Comparison of ENCODE assay signal across 20 cellular contexts in the genomic region with DNA sequence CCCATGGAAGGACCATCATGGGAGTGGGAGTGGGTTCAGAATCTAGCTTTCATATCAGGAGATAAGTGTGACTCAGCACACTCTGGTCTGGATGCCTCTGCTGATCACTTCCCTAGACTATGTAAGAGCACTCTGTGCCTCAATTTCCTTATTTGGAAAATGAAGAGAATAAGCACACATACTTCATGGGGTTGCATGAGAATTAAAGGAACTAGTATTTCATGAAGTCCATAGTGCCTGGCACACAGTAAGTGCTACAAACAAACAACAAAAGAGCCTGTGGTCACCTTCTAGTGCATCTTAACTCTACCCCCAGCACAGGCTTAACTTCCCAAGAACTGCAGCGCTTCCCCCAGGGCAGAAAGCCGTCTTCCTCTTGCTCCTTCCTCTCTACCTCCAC. TPM values are rescaled to one million over a fixed set of nuclear protein-coding genes. Genes with fewer than 3 reads are reported as not detected.
A peak's percentile ranks its signal among the peaks of the same experiment; 100 is the strongest.
DNase-seq lines count a peak whose midpoint lies in the region; ATAC-seq, FAIRE-seq and TF ChIP-seq lines count a peak whose summit lies in the region.
"Had no signal": no experiment of that assay in that cellular context is flagged by ENCODE, and none has a peak within 500 bp of the region (broad histone marks: within the 10 kb centered on the region; RNA-seq: fewer than 3 reads in every experiment).

No MANE protein-coding gene starts in this region.

- POLR2A ChIA-PET in IMR-90 (lab: Charles Lee; ENCODE audit: unreplicated experiment), result no interaction called here
- POLR2A ChIA-PET in K562 (lab: Yijun Ruan, JAX), result interaction anchor here (0.6 to 1.3 kb wide), 3 partner anchors 10 to 1770 kb away, joined by 5 to 6 read pairs (median 5); no protein-coding TSS in a partner anchor

- no peak overlapping the region for H2AK9ac ChIP-seq in IMR-90 (replicated peaks; ENCODE audit: low read depth, low read length, poor library complexity)

- H3K27me3 ChIP-seq in IMR-90 (ENCODE audit: control insufficient read depth, insufficient read depth, low read length) (peaks cover 12% of the 10 kb centered on the region), K562 (ENCODE audit: control insufficient read depth in 2 of 2, insufficient read depth in 2 of 2, low read length in 2 of 2) (peaks cover 8 to 27% of the 10 kb centered on the region in 2 experiments; a peak in 4 of 5 replicates), lung (ENCODE audit: control insufficient read depth, insufficient read depth) (no peaks in the 10 kb centered on the region)

- no peaks in the 10 kb centered on the region for H3K79me2 ChIP-seq in K562 (ENCODE audit: control insufficient read depth, insufficient read depth, low read length)

- H2AK5ac ChIP-seq in IMR-90 (ENCODE audit: low read depth, low read length), result no peak overlapping the region

- 0 out of 2 replicates have a peak, but pooled peaks cover 4% of the 10 kb centered on the region for H3K9me1 ChIP-seq in IMR-90 (ENCODE audit: insufficient read depth, low read length)
- H3K9me1 ChIP-seq in K562 (ENCODE audit: control insufficient read depth, insufficient read depth, low read length), result no peaks in the 10 kb centered on the region

- H2BK20ac ChIP-seq in IMR-90 (ENCODE audit: low read depth, low read length), result no peak overlapping the region

- DNase-seq in IMR-90 (no peak), K562 (ENCODE audit: extremely low read depth in 1 of 4, low spot score in 3 of 4) (no peak), lung (ENCODE audit: low spot score) (no peak), NCI-H1092 (lab: John Stamatoyannopoulos, UW) (no peak), KG1 (lab: John Stamatoyannopoulos, UW) (no peak)
- DNase-seq: CD4-positive, alpha-beta memory T cell; DMS153; DMS79; GF-D8; HCEC 1CT; KBM-7 had no signal

- in situ Hi-C loops in IMR-90 (cut with MboI; ENCODE audit: low sequenced_read_pairs), result no loop called here
- in situ Hi-C loops in K562 (cut with MboI), result no loop called here

- no peak overlapping the region for H2BK5ac ChIP-seq in IMR-90 (ENCODE audit: low read depth, low read length, poor library complexity, severe bottlenecking)

- H3K56ac ChIP-seq in IMR-90 (ENCODE audit: extremely low read depth, insufficient read depth, low read length), result no peak overlapping the region

- no peak overlapping the region for H2BK15ac ChIP-seq in IMR-90 (ENCODE audit: low read depth, low read length)

- H4K5ac ChIP-seq in IMR-90 (ENCODE audit: low read depth, low read length), result no peak overlapping the region

- no peak overlapping the region for H3K23ac ChIP-seq in IMR-90 (ENCODE audit: low read depth, low read length)

- H3K4ac ChIP-seq in IMR-90 (ENCODE audit: low read depth, low read length), result no peak overlapping the region

- 0 out of 2 replicates have a peak overlapping the region, but pooled peaks have one; percentile 14 for H3K14ac ChIP-seq in IMR-90 (replicated peaks; ENCODE audit: low read depth, low read length)

- no peak overlapping the region for H2BK120ac ChIP-seq in IMR-90 (ENCODE audit: low read depth, low read length)

- H3K4me3 ChIP-seq in IMR-90 (ENCODE audit: insufficient read depth, low read depth, low read length), result no peak overlapping the region
- H3K4me3 ChIP-seq in K562, result no peak overlapping the region
- H3K4me3 ChIP-seq in lung, result no peak overlapping the region
- H3K4me3 ChIP-seq: GM23338 had no signal

- BruUV-seq in IMR-90 (replicated peaks; lab: Mats Ljungman, UMichigan) (no TSS peak), K562 (replicated peaks; lab: Mats Ljungman, UMichigan) (no TSS peak)

- intact Hi-C loops in IMR-90 (cut with micrococcal nuclease) (no loop called here), K562 (cut with micrococcal nuclease) (no loop called here)

- H3K18ac ChIP-seq in IMR-90 (ENCODE audit: low read depth, low read length), result no peak overlapping the region

- H3K4me1 ChIP-seq in IMR-90 (ENCODE audit: control insufficient read depth, insufficient read depth, low read length) (peaks cover 2% of the 10 kb centered on the region; the same call in 1 of the 2 replicates), K562 (replicated peaks in 1 of 2; ENCODE audit: control insufficient read depth in 2 of 2, insufficient read depth in 2 of 2, low read length in 2 of 2) (no peaks in the 10 kb centered on the region), lung (ENCODE audit: control insufficient read depth in 2 of 2, insufficient read depth in 2 of 2, low read length in 2 of 2) (peaks cover 0 to 2% of the 10 kb centered on the region in 2 donors)

- H3K4me2 ChIP-seq in IMR-90 (ENCODE audit: low read depth, low read length) (no peak overlapping the region), K562 (ENCODE audit: insufficient read depth, low read length) (no peak overlapping the region)
- H3K4me2 ChIP-seq: GM23338 had no signal

- ATAC-seq in IMR-90 (ENCODE audit: low read depth) (no peak), K562 (no peak), lung (ENCODE audit: insufficient read depth, low FRiP score) (peak; percentile 60), GM18868 (IDR thresholded peaks at IDR 0.05; ENCODE audit: unreplicated experiment) (no peak)

- CTCF ChIA-PET in IMR-90 (lab: Yijun Ruan, JAX), result no interaction called here
- CTCF ChIA-PET in K562 (lab: Yijun Ruan, JAX; ENCODE audit: low intra/inter-chr PET ratio), result interaction anchor here (1.3 kb wide), 1 partner anchor 56 kb away, joined by 3 read pairs; no protein-coding TSS in a partner anchor

- no peak overlapping the region for H4K8ac ChIP-seq in IMR-90 (ENCODE audit: low read depth in 2 of 2, low read length in 2 of 2)

- TF ChIP-seq RAD21 in IMR-90 (IDR thresholded peaks at IDR 0.05; ENCODE audit: low read length) (no peak), K562 (CRISPR knock-in tag; conservative IDR thresholded peaks at IDR 0.05 in 1 of 2, IDR thresholded peaks at IDR 0.05 in 1 of 2) (no peak)

- H4K20me1 ChIP-seq in IMR-90 (ENCODE audit: insufficient read depth, low read length) (no peaks in the 10 kb centered on the region), K562 (replicated peaks; ENCODE audit: control insufficient read depth, insufficient read depth, low read length) (no peaks in the 10 kb centered on the region)

- WGBS in IMR-90 (ENCODE audit: extremely low coverage in 2 of 2, insufficient read length in 1 of 2), 2 experiments, result no CpG with 5 or more reads among the region's 2 CpGs
- 8% methylated on average over 2 of the region's 2 CpGs for WGBS in K562 (ENCODE audit: insufficient coverage, low coverage, missing lambda C conversion rate)
- WGBS in lung, 2 donors, result 65 to 88% methylated on average over 2 of the region's 2 CpGs

- TF ChIP-seq POLR2A in IMR-90 (IDR thresholded peaks at IDR 0.05; ENCODE audit: low read depth, low read length), result no peak
- TF ChIP-seq POLR2A in K562 (conservative IDR thresholded peaks at IDR 0.05), result no peak

- TF ChIP-seq CTCF in IMR-90 (conservative IDR thresholded peaks at IDR 0.05; ENCODE audit: low read depth, low read length) (no peak), K562 (IDR thresholded peaks at IDR 0.05 in 2 of 3, conservative IDR thresholded peaks at IDR 0.05 in 1 of 3; ENCODE audit: insufficient read depth in 2 of 3, low read depth in 1 of 3, low read length in 3 of 3) (no peak), lung (IDR thresholded peaks at IDR 0.05; ENCODE audit: control extremely low read depth, extremely low read depth) (no peak)

- no peak for TF ChIP-seq EP300 in K562 (IDR thresholded peaks at IDR 0.05; ENCODE audit: low read length)

- H2AFZ ChIP-seq in IMR-90 (replicated peaks; ENCODE audit: low read length, poor library complexity), result no peak overlapping the region
- no peak overlapping the region for H2AFZ ChIP-seq in K562 (ENCODE audit: low read depth, low read length)
- H2AFZ ChIP-seq: GM23338 had no signal

- no peaks in the 10 kb centered on the region for H3K36me3 ChIP-seq in IMR-90 (ENCODE audit: control insufficient read depth, insufficient read depth, low read length)
- H3K36me3 ChIP-seq in K562 (ENCODE audit: control insufficient read depth, insufficient read depth, low read length), result no peaks in the 10 kb centered on the region
- H3K36me3 ChIP-seq in lung (ENCODE audit: control insufficient read depth in 2 of 2, insufficient read depth in 2 of 2, low read length in 2 of 2), result no peaks in the 10 kb centered on the region

- H3K79me1 ChIP-seq in IMR-90 (ENCODE audit: low read depth in 1 of 2, low read length in 2 of 2), result no peaks in the 10 kb centered on the region

- H4K91ac ChIP-seq in IMR-90 (ENCODE audit: insufficient read depth, low read depth, low read length), result no peak overlapping the region

- no peak overlapping the region for H3K9ac ChIP-seq in IMR-90 (ENCODE audit: low read depth, low read length)
- H3K9ac ChIP-seq in K562 (ENCODE audit: insufficient read depth in 1 of 2, low read depth in 2 of 2, low read length in 2 of 2), result no peak overlapping the region

- H3K9me3 ChIP-seq in IMR-90 (ENCODE audit: control insufficient read depth, insufficient read depth, low read length), result no peaks in the 10 kb centered on the region
- no peaks in the 10 kb centered on the region for H3K9me3 ChIP-seq in K562 (replicated peaks; ENCODE audit: control insufficient read depth, insufficient read depth, low read depth, low read length)
- no peaks in the 10 kb centered on the region for H3K9me3 ChIP-seq in lung (ENCODE audit: control insufficient read depth in 2 of 2, insufficient read depth in 1 of 2, low read length in 1 of 2)

- dilution Hi-C loops in IMR-90 (cut with HindIII; ENCODE audit: low sequenced_read_pairs, unreplicated experiment), result no loop called here

- FAIRE-seq in K562 (lab: Jason Lieb, UNC), result no peak
- FAIRE-seq: A204.1, H54 had no signal

- no peak overlapping the region for H3K27ac ChIP-seq in IMR-90 (ENCODE audit: insufficient read depth, low read length)
- no peak overlapping the region for H3K27ac ChIP-seq in K562 (ENCODE audit: extremely low read depth, low read depth, low read length)
- H3K27ac ChIP-seq in lung (ENCODE audit: low read depth in 1 of 2, low read length in 1 of 2), result no peak overlapping the region
- H3K27ac ChIP-seq: C4-2B, HL-60 had no signal

RNA-seq across cellular contexts. Expression of a gene that starts 9.6 kb away (rescaled TPM):
- total RNA-seq in IMR-90 (2012; rRNA removed) (not detected in 2 replicates), K562 (2014; rRNA removed) (not detected in 2 replicates), K562 (2014; rRNA removed; fragmentation: Illumina TruSeq; extraction: Trizol) (not detected in 2 replicates), K562 (2015; rRNA removed; fragmentation: Illumina TruSeq; extraction: Trizol) (not detected in 2 replicates), K562 (2021) (not detected in 2 replicates), lung (not detected)
- polyA plus RNA-seq in IMR-90 (2012; rRNA removed) (not detected in 2 replicates), K562 (2011; rRNA removed) (not detected in 2 replicates), K562 (2014; fragmentation: Illumina TruSeq; extraction: Trizol) (not detected in 2 replicates), K562 (2014; fragmentation: Nextera tagmentation; extraction: Ambion mirVana) (not detected), K562 (2014; rRNA removed) (not detected in 2 replicates), lung (under 1 TPM; 0.11 to 0.12 TPM)
- polyA plus RNA-seq in IMR-90 (2012; cell fraction: cytosol; rRNA removed), result not detected in 2 replicates
- 0.11 TPM in 1 of 2 replicates, not detected in the other for polyA plus RNA-seq in IMR-90 (2012; cell fraction: nucleus; rRNA removed; ENCODE audit: low replicate concordance)
- not detected in 2 replicates for total RNA-seq in K562 (2011; cell fraction: chromatin; rRNA removed; ENCODE audit: low replicate concordance)
- total RNA-seq in K562 (2011; cell fraction: nucleolus; rRNA removed), result not detected in 2 replicates
- not detected in 2 replicates for total RNA-seq in K562 (2011; cell fraction: nucleoplasm; rRNA removed)
- not detected in 2 replicates for polyA plus RNA-seq in K562 (2011; cell fraction: cytosol; rRNA removed)
- not detected in 2 replicates for polyA plus RNA-seq in K562 (2011; cell fraction: nucleus; rRNA removed)
- polyA plus RNA-seq in K562 (2012), result not detected in 2 replicates
- not detected in 2 replicates for polyA minus RNA-seq in K562 (2011; rRNA and poly(A)+ RNA removed)
- not detected in 2 replicates for polyA minus RNA-seq in K562 (2011; cell fraction: cytosol; rRNA and poly(A)+ RNA removed)
- polyA minus RNA-seq in K562 (2011; cell fraction: nucleus; rRNA and poly(A)+ RNA removed), result not detected in 2 replicates
- total RNA-seq: CD4-positive, alpha-beta memory T cell; Daoy; GM23338; HT1080 had no signal
- polyA plus RNA-seq: BJ; CD4-positive, alpha-beta memory T cell; GM23338 had no signal

RNA-seq across cellular contexts. Expression of a gene that starts 41.4 kb away (rescaled TPM):
- under 0.01 and 0.18 TPM in 2 replicates for total RNA-seq in IMR-90 (2012; rRNA removed)
- 0.12 and 0.22 TPM in 2 replicates for polyA plus RNA-seq in IMR-90 (2012; rRNA removed)
- 0.04 TPM in 1 of 2 replicates, not detected in the other for polyA plus RNA-seq in IMR-90 (2012; cell fraction: cytosol; rRNA removed)
- 0.05 and 0.34 TPM in 2 replicates for polyA plus RNA-seq in IMR-90 (2012; cell fraction: nucleus; rRNA removed; ENCODE audit: low replicate concordance)
- not detected in 2 replicates for total RNA-seq in K562 (2011; cell fraction: chromatin; rRNA removed; ENCODE audit: low replicate concordance)
- total RNA-seq in K562 (2011; cell fraction: nucleolus; rRNA removed), result not detected in 2 replicates
- total RNA-seq in K562 (2011; cell fraction: nucleoplasm; rRNA removed), result not detected in 2 replicates
- total RNA-seq in K562 (2014; rRNA removed), result not detected in 2 replicates
- not detected in 2 replicates for total RNA-seq in K562 (2014; rRNA removed; fragmentation: Illumina TruSeq; extraction: Trizol)
- total RNA-seq in K562 (2015; rRNA removed; fragmentation: Illumina TruSeq; extraction: Trizol), result not detected in 2 replicates
- total RNA-seq in K562 (2021), result not detected in 2 replicates
- polyA plus RNA-seq in K562 (2011; rRNA removed), result not detected in 2 replicates
- polyA plus RNA-seq in K562 (2011; cell fraction: cytosol; rRNA removed), result 0.04 and 0.06 TPM in 2 replicates
- polyA plus RNA-seq in K562 (2011; cell fraction: nucleus; rRNA removed), result 0.07 TPM in 1 of 2 replicates, not detected in the other
- 0.04 and 0.22 TPM in 2 replicates for polyA plus RNA-seq in K562 (2012)
- not detected in 2 replicates for polyA plus RNA-seq in K562 (2014; fragmentation: Illumina TruSeq; extraction: Trizol)
- under 1 TPM in 1 of 2 experiments, not detected in 1; 0.04 TPM for polyA plus RNA-seq in K562 (2014; fragmentation: Nextera tagmentation; extraction: Ambion mirVana)
- 0.19 TPM in 1 of 2 replicates, not detected in the other for polyA plus RNA-seq in K562 (2014; rRNA removed)
- polyA minus RNA-seq in K562 (2011; rRNA and poly(A)+ RNA removed), result not detected in 2 replicates
- polyA minus RNA-seq in K562 (2011; cell fraction: cytosol; rRNA and poly(A)+ RNA removed), result not detected in 2 replicates
- polyA minus RNA-seq in K562 (2011; cell fraction: nucleus; rRNA and poly(A)+ RNA removed), result not detected in 2 replicates
- not detected for total RNA-seq in lung
- 1 to 10 TPM in 1 of 2 donors, under 1 TPM in 1; 0.67 to 8.7 TPM for polyA plus RNA-seq in lung
- total RNA-seq: CD4-positive, alpha-beta memory T cell; GM23338 had no signal
- polyA plus RNA-seq: GM23338 had no signal
